ENCODE assay signal across 9 cellular contexts in the genomic region with DNA sequence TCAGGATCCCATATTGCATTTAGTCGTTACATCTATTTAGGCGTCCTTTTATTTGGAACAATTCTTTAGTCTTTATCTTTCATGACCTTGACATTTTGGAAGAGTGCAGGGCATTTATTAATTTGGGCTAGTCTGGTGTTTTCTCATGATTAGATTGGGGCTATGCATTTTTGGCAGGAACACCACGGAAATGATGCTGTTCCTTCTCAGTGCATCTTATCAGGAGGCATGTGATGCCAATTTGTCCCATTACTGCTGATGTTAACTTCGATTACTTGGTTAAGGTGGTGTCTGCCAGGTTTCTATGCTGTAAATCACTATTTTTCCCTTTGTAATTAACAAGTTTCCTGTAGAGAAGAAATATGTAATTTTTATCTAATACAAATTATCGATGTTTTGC. TPM values are rescaled to one million over a fixed set of nuclear protein-coding genes. Genes with fewer than 3 reads are reported as not detected.
"Had no signal": no experiment of that assay in that cellular context is flagged by ENCODE, and none has a peak within 500 bp of the region (broad histone marks: within the 10 kb centered on the region; RNA-seq: fewer than 3 reads in every experiment).

No MANE protein-coding gene starts in this region.

- H3K9me3 ChIP-seq: HAP-1 had no signal

- H3K4me3 ChIP-seq: GM23248, HAP-1 had no signal

- H3K27ac ChIP-seq: GM23248 had no signal

- H3K4me1 ChIP-seq: HAP-1 had no signal

- ATAC-seq: HCT116 had no signal

- H3K36me3 ChIP-seq: HAP-1 had no signal

- H3K9ac ChIP-seq: GM23248 had no signal

- DNase-seq: GM23248, GOT3, H7, HFFc6, IMR-90, KBM-7 had no signal

RNA-seq across cellular contexts. Expression of a gene that starts 18.1 kb away (rescaled TPM):
- total RNA-seq: GM23248, H4, H7, HFFc6, IMR-90 had no signal
- polyA plus RNA-seq: GM23248, IMR-90 had no signal
